ENCODE assay signal across 14 cellular contexts in the genomic region with DNA sequence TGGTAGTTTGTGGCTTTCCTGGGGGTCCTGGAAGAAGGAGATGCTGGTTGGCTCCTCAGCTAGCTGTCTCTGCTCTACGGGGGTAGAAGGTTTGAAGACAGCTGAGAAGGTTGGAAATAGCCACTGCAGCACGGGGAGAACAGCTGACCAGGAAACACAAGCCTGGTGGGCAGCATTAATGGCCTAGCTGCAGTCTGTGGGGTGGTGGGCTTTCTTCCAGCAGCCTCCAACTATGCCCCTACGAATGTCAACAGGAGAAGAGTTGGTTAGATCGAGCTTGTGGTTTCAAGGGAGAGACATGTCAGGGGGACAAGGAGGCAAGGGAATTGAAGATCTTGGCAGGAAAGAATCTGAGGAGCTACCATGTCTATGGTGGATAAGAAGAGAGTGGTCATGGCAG. TPM values are rescaled to one million over a fixed set of nuclear protein-coding genes. Genes with fewer than 3 reads are reported as not detected.
A peak's percentile ranks its signal among the peaks of the same experiment; 100 is the strongest.
DNase-seq lines count a peak whose midpoint lies in the region; ATAC-seq and TF ChIP-seq lines count a peak whose summit lies in the region.
"Had no signal": no experiment of that assay in that cellular context is flagged by ENCODE, and none has a peak within 500 bp of the region (broad histone marks: within the 10 kb centered on the region; RNA-seq: fewer than 3 reads in every experiment).

No MANE protein-coding gene starts in this region.

- WGBS in mesendoderm (ENCODE audit: extremely low coverage, insufficient coverage, low lambda C conversion rate), result no CpG with 5 or more reads among the region's 4 CpGs
- no CpG with 5 or more reads among the region's 4 CpGs for WGBS in trophoblast cell (ENCODE audit: extremely low coverage, insufficient coverage, insufficient read length)

- BruUV-seq in PC-3 (replicated peaks; lab: Mats Ljungman, UMichigan), result no TSS peak

- H4K5ac ChIP-seq in mesendoderm (ENCODE audit: low read length), result no peak overlapping the region

- no peak overlapping the region for H2BK120ac ChIP-seq in mesendoderm (ENCODE audit: low read depth, low read length)
- H2BK120ac ChIP-seq in trophoblast cell (ENCODE audit: insufficient read depth, low read length, poor library complexity), result no peak overlapping the region

- CTCF ChIA-PET in PC-3 (lab: Charles Lee), result no interaction called here

- H3K9me3 ChIP-seq in PC-3 (ENCODE audit: low read length) (no peaks in the 10 kb centered on the region), trophoblast cell (ENCODE audit: insufficient read depth, low read depth, low read length) (peaks cover 2% of the 10 kb centered on the region)
- H3K9me3 ChIP-seq: HAP-1 had no signal

- no peaks in the 10 kb centered on the region for H3K36me3 ChIP-seq in PC-3 (ENCODE audit: low read depth, low read length)
- H3K36me3 ChIP-seq in mesendoderm (ENCODE audit: control insufficient read depth, insufficient read depth, low read length), result no peaks in the 10 kb centered on the region
- H3K36me3 ChIP-seq in trophoblast cell (ENCODE audit: control insufficient read depth in 1 of 2, insufficient read depth in 2 of 2, low read length in 2 of 2), result no peaks in the 10 kb centered on the region
- H3K36me3 ChIP-seq: HAP-1 had no signal

- H3K4me3 ChIP-seq in PC-3 (ENCODE audit: low read length) (no peak overlapping the region), mesendoderm (ENCODE audit: low read length) (no peak overlapping the region), trophoblast cell (ENCODE audit: low read depth, low read length) (no peak overlapping the region)
- H3K4me3 ChIP-seq: GM23248, HAP-1 had no signal

- H3K14ac ChIP-seq in trophoblast cell (ENCODE audit: low read length), result no peak overlapping the region

- H3K23ac ChIP-seq in mesendoderm (ENCODE audit: low read length), result no peak overlapping the region
- peak overlapping the region; percentile 2 for H3K23ac ChIP-seq in trophoblast cell (ENCODE audit: low read length)

- TF ChIP-seq CTCF in PC-3 (conservative IDR thresholded peaks at IDR 0.05; ENCODE audit: low read depth, low read length), result no peak

- intact Hi-C loops in PC-3 (cut with micrococcal nuclease), result no loop called here

- H3K4me1 ChIP-seq in PC-3 (ENCODE audit: insufficient read depth, low read length), result peaks cover 8% of the 10 kb centered on the region
- H3K4me1 ChIP-seq in mesendoderm (ENCODE audit: control insufficient read depth, low read depth, low read length), result no peaks in the 10 kb centered on the region
- no peaks in the 10 kb centered on the region for H3K4me1 ChIP-seq in trophoblast cell (ENCODE audit: control insufficient read depth in 1 of 2, insufficient read depth in 2 of 2, low read length in 2 of 2)
- H3K4me1 ChIP-seq: HAP-1 had no signal

- no peaks in the 10 kb centered on the region for H3K79me2 ChIP-seq in PC-3 (ENCODE audit: low read length)
- H3K79me2 ChIP-seq in mesendoderm (ENCODE audit: control insufficient read depth, insufficient read depth, low read length), result no peaks in the 10 kb centered on the region
- H3K79me2 ChIP-seq in trophoblast cell (ENCODE audit: control insufficient read depth, insufficient read depth, low read length, poor library complexity), result no peaks in the 10 kb centered on the region

- H3K56ac ChIP-seq in mesendoderm (ENCODE audit: low read length), result no peak overlapping the region

- H3K18ac ChIP-seq in mesendoderm (ENCODE audit: low read length), result no peak overlapping the region
- H3K18ac ChIP-seq in trophoblast cell (ENCODE audit: low read length), result no peak overlapping the region

- H3K27ac ChIP-seq in PC-3 (ENCODE audit: low read length), result no peak overlapping the region
- no peak overlapping the region for H3K27ac ChIP-seq in mesendoderm (ENCODE audit: low read depth, low read length)
- H3K27ac ChIP-seq in trophoblast cell (ENCODE audit: low read depth, low read length), result no peak overlapping the region
- H3K27ac ChIP-seq: C4-2B, GM23248 had no signal

- H3K9me2 ChIP-seq in PC-3 (replicated peaks; ENCODE audit: low read length), result no peaks in the 10 kb centered on the region

- no peak for ATAC-seq in PC-3

- no peak overlapping the region for H4K12ac ChIP-seq in trophoblast cell (ENCODE audit: low read depth, low read length)

- H2AK5ac ChIP-seq in mesendoderm (ENCODE audit: low read length) (peak overlapping the region; percentile 1), trophoblast cell (ENCODE audit: low read length) (no peak overlapping the region)

- H2BK5ac ChIP-seq in mesendoderm (ENCODE audit: low read length), result no peak overlapping the region
- H2BK5ac ChIP-seq in trophoblast cell (ENCODE audit: low read depth, low read length, poor library complexity), result no peak overlapping the region

- H2BK15ac ChIP-seq in mesendoderm (replicated peaks; ENCODE audit: low read depth), result no peak overlapping the region

- H4K8ac ChIP-seq in mesendoderm (ENCODE audit: low read depth, low read length) (no peak overlapping the region), trophoblast cell (ENCODE audit: low read depth, low read length) (no peak overlapping the region)

- H2AFZ ChIP-seq in PC-3 (ENCODE audit: low read length) (0 out of 2 replicates have a peak overlapping the region, but pooled peaks have one; percentile 29), trophoblast cell (ENCODE audit: insufficient read depth, low read length, poor library complexity) (no peak overlapping the region)
- H2AFZ ChIP-seq: GM23248 had no signal

- no peak overlapping the region for H4K91ac ChIP-seq in trophoblast cell (ENCODE audit: low read depth, low read length)

- no peak overlapping the region for H3K9ac ChIP-seq in PC-3 (ENCODE audit: low read length)
- H3K9ac ChIP-seq in mesendoderm (ENCODE audit: low read length), result no peak overlapping the region
- H3K9ac ChIP-seq in trophoblast cell (ENCODE audit: low read length), result no peak overlapping the region
- H3K9ac ChIP-seq: GM23248 had no signal

- no peaks in the 10 kb centered on the region for H3F3A ChIP-seq in PC-3 (ENCODE audit: low read length, unreplicated experiment)

- no peaks in the 10 kb centered on the region for H4K20me1 ChIP-seq in PC-3 (ENCODE audit: low read length)

- H3K27me3 ChIP-seq in PC-3 (ENCODE audit: low read length), result no peaks in the 10 kb centered on the region
- no peaks in the 10 kb centered on the region for H3K27me3 ChIP-seq in mesendoderm (ENCODE audit: insufficient read depth, low read length, poor library complexity)
- no peaks in the 10 kb centered on the region for H3K27me3 ChIP-seq in trophoblast cell (ENCODE audit: insufficient read depth, low read length)

- no peak for DNase-seq in PC-3
- DNase-seq in mesendoderm, result no peak
- DNase-seq in trophoblast cell, result no peak
- DNase-seq in NCI-H1694 (lab: John Stamatoyannopoulos, UW), result no peak
- no peak for DNase-seq in NCI-H2107 treated with DMSO at 0.1 percent for 48 hours (lab: John Stamatoyannopoulos, UW; ENCODE audit: unreplicated experiment)
- no peak for DNase-seq in activated T-cell treated with anti-CD3 and anti-CD28 coated beads, Interleukin-2, amount 50 U/mL, for 1 hour
- DNase-seq: ACHN; CD4-positive, alpha-beta memory T cell; DMS153; DMS79; GDM1; GM23248 had no signal

- no peak overlapping the region for H2BK12ac ChIP-seq in trophoblast cell (ENCODE audit: low read length)

- no peak overlapping the region for H3K4ac ChIP-seq in mesendoderm (ENCODE audit: low read depth, low read length)
- no peak overlapping the region for H3K4ac ChIP-seq in trophoblast cell (ENCODE audit: low read depth, low read length)

- POLR2A ChIA-PET in PC-3 (lab: Charles Lee; ENCODE audit: unreplicated experiment), result no interaction called here

- H3K79me1 ChIP-seq in mesendoderm (ENCODE audit: low read length), result no peaks in the 10 kb centered on the region
- no peaks in the 10 kb centered on the region for H3K79me1 ChIP-seq in trophoblast cell (ENCODE audit: low read length)

- H3K4me2 ChIP-seq in PC-3 (ENCODE audit: low read length) (no peak overlapping the region), mesendoderm (ENCODE audit: low read length) (no peak overlapping the region), trophoblast cell (ENCODE audit: low read length) (no peak overlapping the region)

RNA-seq across cellular contexts. Expression of a gene that starts 38.9 kb away (rescaled TPM):
- total RNA-seq in PC-3 (2014; rRNA removed), result 39.2 and 41.5 TPM in 2 replicates
- 64.9 TPM for polyA plus RNA-seq in mesendoderm (2013, experiment 1 of 2)
- polyA plus RNA-seq in mesendoderm (2013, experiment 2 of 2), result 64.6 TPM
- 10.2 and 10.3 TPM in 2 replicates for polyA plus RNA-seq in trophoblast cell (2013)
